8 cellular contexts compared by ENCODE assay signal in genomic region chr2:152098033-152098797, GRCh38. TPM values are rescaled to one million over a fixed set of nuclear protein-coding genes. Genes with fewer than 3 reads are reported as not detected.
DNase-seq lines count a peak whose midpoint lies in the region; ATAC-seq and TF ChIP-seq lines count a peak whose summit lies in the region.

No MANE protein-coding gene starts in this region.

- peaks cover 12% of the 10 kb centered on the region for H3K4me1 ChIP-seq in CD8-positive, alpha-beta memory T cell (ENCODE audit: insufficient read depth, low read length)

- TF ChIP-seq CTCF in SU-DHL-6 (IDR thresholded peaks at IDR 0.05; ENCODE audit: insufficient read depth, low read length, poor library complexity, severe bottlenecking) (no peak), epithelial cell of esophagus (IDR thresholded peaks at IDR 0.05; ENCODE audit: insufficient read depth, low read depth, low read length, missing control alignments) (no peak)

- peaks cover 39 to 62% of the 10 kb centered on the region in 2 donors for H3K27me3 Mint-ChIP-seq in CD8-positive, alpha-beta memory T cell
- H3K27me3 Mint-ChIP-seq in naive B cell = peaks cover 26 to 34% (median 33%) of the 10 kb centered on the region in 3 donors

- H3K4me1 Mint-ChIP-seq in CD8-positive, alpha-beta memory T cell = peaks cover 16 to 25% (median 19%) of the 10 kb centered on the region in 3 donors
- peaks cover 17 to 27% (median 21%) of the 10 kb centered on the region in 3 donors for H3K4me1 Mint-ChIP-seq in naive B cell

- H3K27ac ChIP-seq in CD8-positive, alpha-beta memory T cell (ENCODE audit: low read depth, low read length) = no peak overlapping the region
- no peak overlapping the region for H3K27ac ChIP-seq in SU-DHL-6 (ENCODE audit: low read depth, low read length)

- peak overlapping the region; percentile 47 for H3K4me3 ChIP-seq in CD8-positive, alpha-beta memory T cell (ENCODE audit: low read length)
- H3K4me3 ChIP-seq in SU-DHL-6 (ENCODE audit: insufficient read depth, low read length, poor library complexity, severe bottlenecking) (no peak overlapping the region), epithelial cell of esophagus (ENCODE audit: low read length) (peak overlapping the region; percentile 48)

- H3K27me3 ChIP-seq in CD8-positive, alpha-beta memory T cell (ENCODE audit: insufficient read depth, low read length, poor library complexity, severe bottlenecking) = peaks cover 28% of the 10 kb centered on the region
- no peaks in the 10 kb centered on the region for H3K27me3 ChIP-seq in SU-DHL-6 (ENCODE audit: low read length)

- ATAC-seq in GM21825 (IDR thresholded peaks at IDR 0.05; ENCODE audit: unreplicated experiment) (peak; percentile 24), naive B cell (ENCODE audit: low read depth in 2 of 2) (peak; percentile 37 to 44)

- DNase-seq in CD8-positive, alpha-beta memory T cell = no peak
- DNase-seq in epithelial cell of esophagus (ENCODE audit: low read depth) = peak; percentile 9
- DNase-seq in naive B cell = peak; percentile 8
- no peak for DNase-seq in NCI-H774 (lab: John Stamatoyannopoulos, UW)
- no peak for DNase-seq in kidney glomerular epithelial cell (lab: John Stamatoyannopoulos, UW)
- DNase-seq in NCI-H2171 treated with DMSO at 0.1 percent for 48 hours (lab: John Stamatoyannopoulos, UW) = no peak

- peaks cover 0 to 5% (median 0%) of the 10 kb centered on the region in 3 donors for H3K36me3 Mint-ChIP-seq in CD8-positive, alpha-beta memory T cell
- no peaks in the 10 kb centered on the region for H3K36me3 Mint-ChIP-seq in naive B cell

- POLR2A ChIA-PET in CD8-positive, alpha-beta memory T cell (lab: Charles Lee) = no interaction called here

- H3K4me2 ChIP-seq in SU-DHL-6 (ENCODE audit: low read depth, low read length, poor library complexity, severe bottlenecking) = peak overlapping the region; percentile 35

- peak overlapping the region in 2 of 8 donors; percentile 26 to 43 for H3K27ac Mint-ChIP-seq in CD8-positive, alpha-beta memory T cell
- H3K27ac Mint-ChIP-seq in naive B cell = peak overlapping the region in 3 of 6 donors; percentile 38 to 60 (median 57)

- CTCF ChIA-PET in CD8-positive, alpha-beta memory T cell (lab: Charles Lee) = no interaction called here

- H3K79me2 ChIP-seq in SU-DHL-6 (ENCODE audit: insufficient read depth, low read length) = no peaks in the 10 kb centered on the region

- H3K9ac ChIP-seq in SU-DHL-6 (ENCODE audit: low read length) = no peak overlapping the region

- peak overlapping the region; percentile 73 to 87 (median 81) for H3K4me3 Mint-ChIP-seq in CD8-positive, alpha-beta memory T cell
- H3K4me3 Mint-ChIP-seq in naive B cell = peak overlapping the region; percentile 66 to 90 (median 86)

- no peaks in the 10 kb centered on the region for H3K9me3 Mint-ChIP-seq in CD8-positive, alpha-beta memory T cell
- no peaks in the 10 kb centered on the region for H3K9me3 Mint-ChIP-seq in naive B cell

- no peaks in the 10 kb centered on the region for H3F3A ChIP-seq in SU-DHL-6 (ENCODE audit: insufficient read depth)

- no peaks in the 10 kb centered on the region for H3K36me3 ChIP-seq in CD8-positive, alpha-beta memory T cell (ENCODE audit: insufficient read depth, low read length)
- H3K36me3 ChIP-seq in SU-DHL-6 (ENCODE audit: low read length) = no peaks in the 10 kb centered on the region

- no peak overlapping the region for H2AFZ ChIP-seq in SU-DHL-6 (ENCODE audit: low read depth, low read length, severe bottlenecking)

- H3K9me3 ChIP-seq in CD8-positive, alpha-beta memory T cell (ENCODE audit: low read length) = no peaks in the 10 kb centered on the region
- no peaks in the 10 kb centered on the region for H3K9me3 ChIP-seq in SU-DHL-6 (ENCODE audit: insufficient read depth, low read length)

- no peaks in the 10 kb centered on the region for H4K20me1 ChIP-seq in SU-DHL-6 (ENCODE audit: low read depth, low read length)

- no peaks in the 10 kb centered on the region for H3K9me2 ChIP-seq in SU-DHL-6 (replicated peaks; ENCODE audit: insufficient read depth, low read length)

RNA-seq across cellular contexts. Expression of gene CACNB4, which starts 0.6 kb away (rescaled TPM):
- total RNA-seq in CD8-positive, alpha-beta memory T cell = under 1 TPM; 0.18 to 0.20 TPM
- not detected for polyA plus RNA-seq in CD8-positive, alpha-beta memory T cell
- 1 to 10 TPM in 1 of 6 donors, under 1 TPM in 1, not detected in 4; 0.10 to 3.2 TPM for polyA plus RNA-seq in naive B cell (ENCODE audit: low read depth in 6 of 6)

Comparison
In these comparisons a context has a peak if more than half of its experiments do, and no peak if none do; other contexts are left out.
1. DNase-seq: peak in epithelial cell of esophagus (single experiment) and naive B cell (single experiment); none in CD8-positive, alpha-beta memory T cell (0 of 5), NCI-H774 (single experiment), kidney glomerular epithelial cell (single experiment) and NCI-H2171 treated with DMSO at 0.1 percent for 48 hours (single experiment).